ENCODE assay signal across 9 cellular contexts in the genomic region with DNA sequence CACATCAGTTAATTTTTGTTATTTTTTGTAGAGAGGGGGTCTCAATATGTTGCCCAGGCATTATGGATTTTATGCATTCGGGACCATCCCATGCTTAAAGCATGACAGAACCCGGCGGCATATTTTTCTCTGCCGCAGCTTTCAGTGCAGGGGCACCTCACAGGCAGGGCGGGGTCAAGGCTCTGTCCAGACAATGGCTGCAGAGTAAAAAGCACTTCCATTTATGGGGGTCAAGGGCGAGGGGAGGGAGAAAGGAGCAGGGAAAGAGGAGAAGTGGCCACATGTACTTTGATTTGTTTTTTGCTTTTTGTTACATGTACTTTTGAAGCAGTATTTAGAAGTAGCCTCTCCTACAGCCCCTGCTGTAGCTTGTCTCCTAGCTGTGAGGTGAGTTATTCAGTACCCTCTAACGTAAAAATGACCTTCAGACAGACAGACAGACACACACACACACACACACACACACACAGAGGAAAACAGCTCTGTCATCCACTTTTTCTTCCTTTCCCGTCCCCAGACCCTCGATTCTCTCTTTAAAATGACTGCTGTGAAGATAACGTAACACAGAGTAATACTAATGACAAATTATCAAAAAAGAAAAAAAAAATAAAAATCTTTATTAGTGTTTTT. TPM values are rescaled to one million over a fixed set of nuclear protein-coding genes. Genes with fewer than 3 reads are reported as not detected.
A peak's percentile ranks its signal among the peaks of the same experiment; 100 is the strongest.
DNase-seq lines count a peak whose midpoint lies in the region; ATAC-seq lines count a peak whose summit lies in the region.
"Had no signal": no experiment of that assay in that cellular context is flagged by ENCODE, and none has a peak within 500 bp of the region (broad histone marks: within the 10 kb centered on the region; RNA-seq: fewer than 3 reads in every experiment).

No MANE protein-coding gene starts in this region.

- no peak overlapping the region for H4K8ac ChIP-seq in mesenchymal stem cell (ENCODE audit: low read length)

- H3K18ac ChIP-seq in mesenchymal stem cell (ENCODE audit: low read depth in 1 of 2, low read length in 2 of 2) = no peak overlapping the region

- H4K91ac ChIP-seq in mesenchymal stem cell (ENCODE audit: low read length) = no peak overlapping the region

- no peak overlapping the region for H2BK15ac ChIP-seq in mesenchymal stem cell (ENCODE audit: low read depth, poor library complexity, severe bottlenecking)

- no peak for ATAC-seq in stimulated activated naive CD8-positive, alpha-beta T cell treated with anti-CD3 and anti-CD28 coated beads, Interleukin-15, Interleukin-2, amounts not matched to agents 100 U/mL and 50 U/mL, for 24 hours
- no peak for ATAC-seq in central memory CD8-positive, alpha-beta T cell (replicated peaks; ENCODE audit: extremely low read depth, poor library complexity, severe bottlenecking)
- no peak for ATAC-seq in GM21515 (IDR thresholded peaks at IDR 0.05; ENCODE audit: unreplicated experiment)

- no peak overlapping the region for H3K4me2 ChIP-seq in mesenchymal stem cell (ENCODE audit: low read length, poor library complexity, severe bottlenecking)

- peaks cover 0 to 13% of the 10 kb centered on the region in 2 experiments for H3K36me3 ChIP-seq in mesenchymal stem cell (ENCODE audit: control insufficient read depth in 1 of 2, insufficient read depth in 2 of 2, low read depth in 1 of 2, low read length in 2 of 2)
- H3K36me3 ChIP-seq: brain microvascular endothelial cell had no signal

- no peak overlapping the region for H3K27ac Mint-ChIP-seq in stimulated activated naive CD8-positive, alpha-beta T cell treated with anti-CD3 and anti-CD28 coated beads, Interleukin-15, Interleukin-2, amounts not matched to agents 100 ng/mL and 50 ng/mL, for 24 hours
- no peak overlapping the region for H3K27ac Mint-ChIP-seq in central memory CD8-positive, alpha-beta T cell (ENCODE audit: low read depth)

- H3K79me1 ChIP-seq in mesenchymal stem cell (replicated peaks; ENCODE audit: low read length, poor library complexity, severe bottlenecking) = peaks cover 5% of the 10 kb centered on the region

- peaks cover 18% of the 10 kb centered on the region for H3K4me1 Mint-ChIP-seq in stimulated activated naive CD8-positive, alpha-beta T cell treated with anti-CD3 and anti-CD28 coated beads, Interleukin-15, Interleukin-2, amounts not matched to agents 100 ng/mL and 50 ng/mL, for 24 hours (ENCODE audit: low read depth)
- H3K4me1 Mint-ChIP-seq in central memory CD8-positive, alpha-beta T cell = peaks cover 15% of the 10 kb centered on the region

- peak overlapping the region; percentile 84 for H3K9ac ChIP-seq in mesenchymal stem cell (ENCODE audit: low read length)

- H3K27ac ChIP-seq in mesenchymal stem cell (ENCODE audit: low read length, poor library complexity, severe bottlenecking) = no peak overlapping the region
- H3K27ac ChIP-seq: brain microvascular endothelial cell had no signal

- H3K27me3 ChIP-seq in mesenchymal stem cell (ENCODE audit: control insufficient read depth in 1 of 2, insufficient read depth in 1 of 2, low read length in 2 of 2) = peaks cover 0 to 8% of the 10 kb centered on the region in 2 experiments
- H3K27me3 ChIP-seq: brain microvascular endothelial cell had no signal

- no peaks in the 10 kb centered on the region for H3K9me3 Mint-ChIP-seq in stimulated activated naive CD8-positive, alpha-beta T cell treated with anti-CD3 and anti-CD28 coated beads, Interleukin-15, Interleukin-2, amounts not matched to agents 100 ng/mL and 50 ng/mL, for 24 hours
- H3K9me3 Mint-ChIP-seq in central memory CD8-positive, alpha-beta T cell = no peaks in the 10 kb centered on the region

- no peak overlapping the region for H3K4ac ChIP-seq in mesenchymal stem cell (ENCODE audit: low read depth in 1 of 2, low read length in 2 of 2)

- H3K14ac ChIP-seq in mesenchymal stem cell (ENCODE audit: low read length in 2 of 2) = no peak overlapping the region

- H2BK5ac ChIP-seq in mesenchymal stem cell (ENCODE audit: low read depth, low read length, poor library complexity, severe bottlenecking) = no peak overlapping the region

- H3K4me1 ChIP-seq in mesenchymal stem cell (ENCODE audit: control insufficient read depth, insufficient read depth, low read depth, low read length) = peaks cover 2% of the 10 kb centered on the region

- H2BK120ac ChIP-seq in mesenchymal stem cell (ENCODE audit: low read depth, low read length) = no peak overlapping the region

- no peak for DNase-seq in stimulated activated naive CD8-positive, alpha-beta T cell treated with anti-CD3 and anti-CD28 coated beads, Interleukin-15, Interleukin-2, amounts not matched to agents 100 U/mL and 50 U/mL, for 24 hours
- DNase-seq in central memory CD8-positive, alpha-beta T cell (ENCODE audit: low spot score in 2 of 2) = no peak
- DNase-seq in mesenchymal stem cell (peak; percentile 10), DMS79 (lab: John Stamatoyannopoulos, UW) (no peak), iPS-NIHi11 (ENCODE audit: low spot score) (no peak)
- DNase-seq in activated CD4-positive, CD25-positive, alpha-beta regulatory T cell (lab: John Stamatoyannopoulos, UW) = no peak

- no peaks in the 10 kb centered on the region for H3K9me3 ChIP-seq in mesenchymal stem cell (ENCODE audit: control insufficient read depth, low read length)

- no peak overlapping the region for H2AFZ ChIP-seq in mesenchymal stem cell (ENCODE audit: low read depth, low read length)

- H2AK5ac ChIP-seq in mesenchymal stem cell (ENCODE audit: low read length, severe bottlenecking) = no peak overlapping the region

- no peaks in the 10 kb centered on the region for H3K36me3 Mint-ChIP-seq in stimulated activated naive CD8-positive, alpha-beta T cell treated with anti-CD3 and anti-CD28 coated beads, Interleukin-15, Interleukin-2, amounts not matched to agents 100 ng/mL and 50 ng/mL, for 24 hours (ENCODE audit: low read depth)
- peaks cover 16% of the 10 kb centered on the region for H3K36me3 Mint-ChIP-seq in central memory CD8-positive, alpha-beta T cell (ENCODE audit: insufficient read depth)

- H3K23ac ChIP-seq in mesenchymal stem cell (ENCODE audit: low read length in 2 of 2) = no peak overlapping the region

- peak overlapping the region; percentile 67 for H3K4me3 Mint-ChIP-seq in stimulated activated naive CD8-positive, alpha-beta T cell treated with anti-CD3 and anti-CD28 coated beads, Interleukin-15, Interleukin-2, amounts not matched to agents 100 ng/mL and 50 ng/mL, for 24 hours
- peak overlapping the region; percentile 90 for H3K4me3 Mint-ChIP-seq in central memory CD8-positive, alpha-beta T cell

- 58% methylated on average over 7 of the region's 10 CpGs for WGBS in mesenchymal stem cell

- H3K27me3 Mint-ChIP-seq in stimulated activated naive CD8-positive, alpha-beta T cell treated with anti-CD3 and anti-CD28 coated beads, Interleukin-15, Interleukin-2, amounts not matched to agents 100 ng/mL and 50 ng/mL, for 24 hours = peaks cover 4% of the 10 kb centered on the region
- no peaks in the 10 kb centered on the region for H3K27me3 Mint-ChIP-seq in central memory CD8-positive, alpha-beta T cell

- peak overlapping the region in 1 of 2 experiments; percentile 85 for H3K4me3 ChIP-seq in mesenchymal stem cell (ENCODE audit: insufficient read depth in 1 of 2, low read depth in 1 of 2, low read length in 2 of 2)

- peak overlapping the region in 1 of 2 experiments; percentile 13 for H2BK12ac ChIP-seq in mesenchymal stem cell (ENCODE audit: low read length in 2 of 2)

RNA-seq across cellular contexts. Expression of a gene that starts 0.9 kb away (rescaled TPM):
- polyA plus RNA-seq in mesenchymal stem cell (2013, experiment 1 of 2) = 73.5 TPM
- polyA plus RNA-seq in mesenchymal stem cell (2013, experiment 2 of 2) = 73.3 TPM

RNA-seq across cellular contexts. Expression of a gene that starts 16.2 kb away (rescaled TPM):
- polyA plus RNA-seq in mesenchymal stem cell (2013, experiment 1 of 2) = 16.4 TPM
- 16.8 TPM for polyA plus RNA-seq in mesenchymal stem cell (2013, experiment 2 of 2)
